9 cellular contexts compared by ENCODE assay signal in genomic region chr2:201223089-201224073, GRCh38. TPM values are rescaled to one million over a fixed set of nuclear protein-coding genes. Genes with fewer than 3 reads are reported as not detected.
DNase-seq lines count a peak whose midpoint lies in the region; ATAC-seq lines count a peak whose summit lies in the region.
"Had no signal": no experiment of that assay in that cellular context is flagged by ENCODE, and none has a peak within 500 bp of the region (broad histone marks: within the 10 kb centered on the region; RNA-seq: fewer than 3 reads in every experiment).

No MANE protein-coding gene starts in this region.

- DNase-seq in CD4-positive, CD25-positive, alpha-beta regulatory T cell = peak in 1 of 3 donors; percentile 35
- peak; percentile 15 for DNase-seq in UCSD-AML1 (lab: John Stamatoyannopoulos, UW; ENCODE audit: unreplicated experiment)
- no peak for DNase-seq in NCI-H748 treated with DMSO at 0.1 percent for 48 hours (lab: John Stamatoyannopoulos, UW)
- no peak for DNase-seq in ACHN
- no peak for DNase-seq in hippocampal formation (lab: John Stamatoyannopoulos, UW)
- no peak for DNase-seq in NOMO-1 treated with DMSO at 0.1 percent for 48 hours (lab: John Stamatoyannopoulos, UW; ENCODE audit: unreplicated experiment)
- DNase-seq: WERI-Rb-1 had no signal

- no peaks in the 10 kb centered on the region for H3K9me3 Mint-ChIP-seq in CD4-positive, CD25-positive, alpha-beta regulatory T cell

- H3K27me3 ChIP-seq in CD4-positive, CD25-positive, alpha-beta regulatory T cell (ENCODE audit: control insufficient read depth, insufficient read depth, low read length) = no peaks in the 10 kb centered on the region

- no peak overlapping the region for H3K4me3 ChIP-seq in CD4-positive, CD25-positive, alpha-beta regulatory T cell (ENCODE audit: low read depth, low read length)

- in situ Hi-C loops in ACHN (cut with HindIII; ENCODE audit: low pct_ligation_motif_present, low pct_unique_long_range_greater_than_20kb, low sequenced_read_pairs) = no loop called here

- H3K4me1 ChIP-seq in CD4-positive, CD25-positive, alpha-beta regulatory T cell (ENCODE audit: control insufficient read depth, insufficient read depth, low read length, poor library complexity, severe bottlenecking) = no peaks in the 10 kb centered on the region

- no peak overlapping the region for H3K27ac ChIP-seq in CD4-positive, CD25-positive, alpha-beta regulatory T cell (ENCODE audit: insufficient read depth, low read length, poor library complexity, severe bottlenecking)
- H3K27ac ChIP-seq: WERI-Rb-1 had no signal

- peak overlapping the region; percentile 39 to 74 (median 62) for H3K27ac Mint-ChIP-seq in CD4-positive, CD25-positive, alpha-beta regulatory T cell

- no peak overlapping the region for H3K4me3 Mint-ChIP-seq in CD4-positive, CD25-positive, alpha-beta regulatory T cell

- no peaks in the 10 kb centered on the region for H3K9me3 ChIP-seq in CD4-positive, CD25-positive, alpha-beta regulatory T cell (ENCODE audit: control insufficient read depth in 2 of 2, low read length in 2 of 2)

- peaks cover 9% of the 10 kb centered on the region for H3K36me3 ChIP-seq in CD4-positive, CD25-positive, alpha-beta regulatory T cell (ENCODE audit: control insufficient read depth, insufficient read depth, low read length)
- H3K36me3 ChIP-seq: WERI-Rb-1 had no signal

- no peaks in the 10 kb centered on the region for H3K27me3 Mint-ChIP-seq in CD4-positive, CD25-positive, alpha-beta regulatory T cell

- peaks cover 0 to 31% (median 10%) of the 10 kb centered on the region in 4 donors for H3K4me1 Mint-ChIP-seq in CD4-positive, CD25-positive, alpha-beta regulatory T cell

- H3K36me3 Mint-ChIP-seq in CD4-positive, CD25-positive, alpha-beta regulatory T cell = peaks cover 17% of the 10 kb centered on the region

- ATAC-seq in CD4-positive, CD25-positive, alpha-beta regulatory T cell (ENCODE audit: low read depth in 2 of 2) = no peak
- ATAC-seq in GM19043 (IDR thresholded peaks at IDR 0.05; ENCODE audit: low read depth, unreplicated experiment) (peak; percentile 88), HG02981 (IDR thresholded peaks at IDR 0.05; ENCODE audit: unreplicated experiment) (peak; percentile 94)

RNA-seq across cellular contexts. Expression of gene CASP8, which starts 37.0 kb away (rescaled TPM):
- total RNA-seq in CD4-positive, CD25-positive, alpha-beta regulatory T cell = 254 TPM
- 100 to 1,000 TPM in 1 of 4 donors, 10 to 100 TPM in 3; 63.8 to 112 (median 94.1) TPM for polyA plus RNA-seq in CD4-positive, CD25-positive, alpha-beta regulatory T cell

RNA-seq across cellular contexts. Expression of gene CASP10, which starts 40.4 kb away (rescaled TPM):
- 15.1 TPM for total RNA-seq in CD4-positive, CD25-positive, alpha-beta regulatory T cell
- 1 to 10 TPM; 4.4 to 7.1 (median 5.6) TPM for polyA plus RNA-seq in CD4-positive, CD25-positive, alpha-beta regulatory T cell

Comparison
In these comparisons a context has a peak if more than half of its experiments do, and no peak if none do; other contexts are left out.
1. ATAC-seq: peak in GM19043 (single experiment) and HG02981 (single experiment); none in CD4-positive, CD25-positive, alpha-beta regulatory T cell (0 of 2).